1 cellular context compared by ENCODE assay signal in genomic region chr2:198040820-198041219, GRCh38.
TF ChIP-seq lines count a peak whose summit lies in the region.

No MANE protein-coding gene starts in this region.

TF ChIP-seq in K562, 482 proteins besides CTCF, POLR2A, EP300 and RAD21 (continued from another document):
- no peak for TF ChIP-seq MLX (CRISPR knock-in tag; conservative IDR thresholded peaks at IDR 0.05)
- no peak for TF ChIP-seq TCF7 (IDR thresholded peaks at IDR 0.05; ENCODE audit: borderline replicate concordance)
- TF ChIP-seq ZNF696 (CRISPR knock-in tag; conservative IDR thresholded peaks at IDR 0.05) = no peak
- no peak for TF ChIP-seq HDGF (IDR thresholded peaks at IDR 0.05)
- no peak for TF ChIP-seq ZNF584 (CRISPR knock-in tag; IDR thresholded peaks at IDR 0.05; ENCODE audit: low read depth)
